ENCODE assay signal across 8 cellular contexts in genomic region chr3:43288366-43288765, GRCh38.
DNase-seq lines count a peak whose midpoint lies in the region; ATAC-seq and TF ChIP-seq lines count a peak whose summit lies in the region.

No MANE protein-coding gene starts in this region.

- DNase-seq in AML-193 (lab: John Stamatoyannopoulos, UW) (peak; percentile 61 to 69), NCI-H2029 (lab: John Stamatoyannopoulos, UW) (peak; percentile 5), cardiac fibroblast (ENCODE audit: low read depth in 2 of 2) (peak; percentile 50 to 51), GDM1 (lab: John Stamatoyannopoulos, UW) (no peak), NCI-H748 (lab: John Stamatoyannopoulos, UW; ENCODE audit: unreplicated experiment) (no peak), amygdala (lab: John Stamatoyannopoulos, UW) (no peak)

- H3K36me3 ChIP-seq in muscle layer of colon (ENCODE audit: insufficient read depth, low read length), result no peaks in the 10 kb centered on the region

- no peaks in the 10 kb centered on the region for H3K9me3 ChIP-seq in muscle layer of colon (ENCODE audit: low read length)

- H3K9ac ChIP-seq in muscle layer of colon (ENCODE audit: low read length), result peak overlapping the region; percentile 13

- TF ChIP-seq CTCF in cardiac fibroblast (IDR thresholded peaks at IDR 0.05; ENCODE audit: low read depth, low read length), result no peak

- ATAC-seq in GM19467 (IDR thresholded peaks at IDR 0.05; ENCODE audit: unreplicated experiment), result peak; percentile 33

- no peaks in the 10 kb centered on the region for H3K27me3 ChIP-seq in muscle layer of colon (ENCODE audit: control insufficient read depth in 1 of 2, insufficient read depth in 2 of 2, low read length in 2 of 2)

- H3K4me3 ChIP-seq in cardiac fibroblast (replicated peaks in 1 of 2; ENCODE audit: low read depth in 2 of 2, low read length in 2 of 2) (peak overlapping the region in 1 of 2 donors; percentile 76), muscle layer of colon (ENCODE audit: low read depth in 1 of 2, low read length in 2 of 2) (peak overlapping the region in 1 of 2 donors; percentile 73)

- peaks cover 45% of the 10 kb centered on the region for H3K4me1 ChIP-seq in muscle layer of colon (ENCODE audit: insufficient read depth, low read length)

- H3K27ac ChIP-seq in muscle layer of colon (ENCODE audit: low read depth, low read length), result peak overlapping the region; percentile 92

Comparison
In these comparisons a context has a peak if more than half of its experiments do, and no peak if none do; other contexts are left out.
1. DNase-seq: peak in AML-193 (2 of 2), NCI-H2029 (single experiment) and cardiac fibroblast (2 of 2); none in GDM1 (single experiment), NCI-H748 (single experiment) and amygdala (0 of 56).